31 cellular contexts compared by ENCODE assay signal in genomic region chr1:79839882-79840281, GRCh38.
"Had no signal": no experiment of that assay in that cellular context is flagged by ENCODE, and none has a peak within 500 bp of the region (broad histone marks: within the 10 kb centered on the region; RNA-seq: fewer than 3 reads in every experiment).

No MANE protein-coding gene starts in this region.

- DNase-seq: activated CD4-positive, alpha-beta memory T cell treated with anti-CD3 and anti-CD28 coated beads, Interleukin-2, amount 10 ng/mL, durations not matched to agents 7 days and 5 days; activated CD4-positive, alpha-beta T cell treated with anti-CD3 and anti-CD28 coated beads for 1 hour; activated CD4-positive, alpha-beta T cell treated with anti-CD3 and anti-CD28 coated beads for 48 hours; activated CD4-positive, CD25-positive, alpha-beta regulatory T cell; activated CD8-positive, alpha-beta memory T cell treated with anti-CD3 and anti-CD28 coated beads for 24 hours; activated CD8-positive, alpha-beta memory T cell treated with anti-CD3 and anti-CD28 coated beads, Interleukin-2, amount 10 ng/mL, durations not matched to agents 7 days and 5 days; activated CD8-positive, alpha-beta memory T cell treated with anti-CD3 and anti-CD28 coated beads, Interleukin-2, amount 50 U/mL, for 48 hours; activated effector memory CD4-positive, alpha-beta T cell treated with Interleukin-2 at 50 U/mL for 16 hours; activated naive CD4-positive, alpha-beta T cell treated with anti-CD3 and anti-CD28 coated beads, Interleukin-2, amount 50 U/mL, for 16 hours; activated naive CD8-positive, alpha-beta T cell treated with anti-CD3 and anti-CD28 coated beads for 36 hours; activated T-cell treated with anti-CD3 and anti-CD28 coated beads, Interleukin-2, amount 50 U/mL, for 48 hours; amniotic stem cell; aorta; brain microvascular endothelial cell; central memory CD4-positive, alpha-beta T cell; Kasumi-1; KG1; MG63; NCI-H1048; NCI-H1417 treated with DMSO at 0.1 percent for 48 hours; NCI-H187 treated with DMSO at 0.1 percent for 48 hours; NCI-H2081; NCI-H345; NCI-H524 treated with DMSO at 0.1 percent for 48 hours; NCI-H774; SHP77; SJCRH30; T1000; WERI-Rb-1 had no signal

- H3K27ac ChIP-seq: brain microvascular endothelial cell, SJCRH30, SK-N-MC, WERI-Rb-1 had no signal

- H3K4me3 ChIP-seq: MG63, SJCRH30, SK-N-MC had no signal

- H3K27me3 ChIP-seq: brain microvascular endothelial cell, MG63, SJCRH30 had no signal

- H3K9me3 ChIP-seq: MG63, SJCRH30 had no signal

- H3K4me1 ChIP-seq: SJCRH30 had no signal

- ATAC-seq: activated CD8-positive, alpha-beta memory T cell treated with anti-CD3 and anti-CD28 coated beads, Interleukin-2, amount 10 ng/mL, durations not matched to agents 7 days and 5 days; Panc1 had no signal

- H3K36me3 ChIP-seq: brain microvascular endothelial cell, MG63, SJCRH30, WERI-Rb-1 had no signal
